14 cellular contexts compared by ENCODE assay signal in the genomic region with DNA sequence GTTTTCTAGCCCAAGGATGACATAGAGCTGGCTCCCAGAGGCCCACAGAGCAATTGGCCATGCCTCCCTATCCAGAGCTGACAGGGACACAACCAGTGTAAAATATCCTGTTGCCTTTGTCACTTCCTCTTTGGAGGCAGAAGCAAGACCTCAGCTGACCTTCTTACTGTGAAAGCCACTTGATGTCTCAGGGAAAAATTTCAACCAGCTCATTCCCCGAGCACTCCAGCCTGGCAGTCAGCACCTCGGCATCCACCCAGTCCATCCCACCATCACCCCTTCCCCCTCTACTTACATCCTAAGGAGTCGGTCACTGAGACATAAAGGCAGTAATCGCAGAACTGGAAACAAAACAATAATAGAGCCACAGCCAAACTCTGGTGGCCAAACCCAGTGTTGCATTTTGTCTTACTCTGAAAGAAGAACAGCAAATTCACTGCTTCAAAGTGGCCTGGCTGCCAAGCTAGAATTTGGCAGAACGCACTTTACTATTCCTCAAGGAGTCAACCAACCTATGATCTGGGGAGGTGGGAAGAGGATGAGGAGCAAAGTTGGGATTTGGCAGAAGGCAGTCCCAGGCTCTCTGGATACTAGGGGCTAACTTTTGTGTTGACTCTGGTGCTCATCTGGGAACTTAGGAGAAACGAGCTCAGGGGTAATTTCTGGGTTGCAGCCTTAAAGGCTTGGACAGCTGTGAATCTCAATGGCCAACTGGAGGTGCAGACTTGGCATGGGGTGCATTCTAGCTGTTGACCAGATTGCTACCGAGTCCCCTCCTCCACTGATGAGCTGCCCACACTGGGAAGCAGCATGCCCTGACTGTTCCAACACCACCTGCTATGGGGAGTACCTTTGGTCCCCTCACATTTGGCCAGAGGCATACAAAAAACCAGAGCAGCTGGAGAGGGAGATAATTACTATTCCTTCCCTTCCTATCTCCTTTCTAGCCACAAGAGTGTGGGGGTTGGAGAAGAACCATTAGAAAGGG. TPM values are rescaled to one million over a fixed set of nuclear protein-coding genes. Genes with fewer than 3 reads are reported as not detected.
A peak's percentile ranks its signal among the peaks of the same experiment; 100 is the strongest.
DNase-seq lines count a peak whose midpoint lies in the region; TF ChIP-seq lines count a peak whose summit lies in the region.
"Had no signal": no experiment of that assay in that cellular context is flagged by ENCODE, and none has a peak within 500 bp of the region (broad histone marks: within the 10 kb centered on the region; RNA-seq: fewer than 3 reads in every experiment).

No MANE protein-coding gene starts in this region.

- CTCF ChIA-PET in AG04449 (lab: Yijun Ruan, JAX), result interaction anchor here (1.0 to 13.7 kb wide), 17 partner anchors 10 to 270 kb away, joined by 3 to 272 read pairs (median 7); a partner anchor contains a TSS
- CTCF ChIA-PET in activated CD4-positive, alpha-beta memory T cell treated with anti-CD3 and anti-CD28 coated beads for 36 hours (lab: Charles Lee), result interaction anchor here (1.1 to 11.6 kb wide), 5 partner anchors 40 to 269 kb away, joined by 3 to 128 read pairs (median 6); a partner anchor contains a TSS

- H3K27me3 Mint-ChIP-seq in activated CD4-positive, alpha-beta memory T cell treated with anti-CD3 and anti-CD28 coated beads for 36 hours, result no peaks in the 10 kb centered on the region
- H3K27me3 Mint-ChIP-seq: CD4-positive, CD25-positive, alpha-beta regulatory T cell had no signal

- DNase-seq in AG04449 (ENCODE audit: low read depth, low spot score) (peak; percentile 67), amniotic stem cell (lab: John Stamatoyannopoulos, UW) (peak; percentile 10), iris pigment epithelial cell (ENCODE audit: low read depth) (peak; percentile 52), NCI-H2081 treated with DMSO at 0.1 percent for 48 hours (lab: John Stamatoyannopoulos, UW) (no peak), KG1 (lab: John Stamatoyannopoulos, UW) (no peak), NCI-H2171 treated with DMSO at 0.1 percent for 48 hours (lab: John Stamatoyannopoulos, UW) (no peak)
- DNase-seq in activated CD4-positive, alpha-beta memory T cell treated with anti-CD3 and anti-CD28 coated beads for 36 hours, result no peak
- DNase-seq: aorta; CD4-positive, CD25-positive, alpha-beta regulatory T cell; gastrocnemius medialis; NCI-H1092; Peyer's patch; testis had no signal

- TF ChIP-seq CTCF in AG04449 (IDR thresholded peaks at IDR 0.05; ENCODE audit: insufficient read depth, low read length, missing control alignments), result peak; percentile 9
- peak; percentile 24 for TF ChIP-seq CTCF in GM12873 (IDR thresholded peaks at IDR 0.05; ENCODE audit: insufficient read depth, low read depth, low read length, missing control alignments)

- peaks cover 35% of the 10 kb centered on the region for H3K36me3 Mint-ChIP-seq in activated CD4-positive, alpha-beta memory T cell treated with anti-CD3 and anti-CD28 coated beads for 36 hours

- H3K4me1 Mint-ChIP-seq in activated CD4-positive, alpha-beta memory T cell treated with anti-CD3 and anti-CD28 coated beads for 36 hours (ENCODE audit: low read depth), result peaks cover 3% of the 10 kb centered on the region

- no peaks in the 10 kb centered on the region for H3K9me3 Mint-ChIP-seq in activated CD4-positive, alpha-beta memory T cell treated with anti-CD3 and anti-CD28 coated beads for 36 hours
- H3K9me3 Mint-ChIP-seq: CD4-positive, CD25-positive, alpha-beta regulatory T cell had no signal

- no peak overlapping the region for H3K27ac Mint-ChIP-seq in activated CD4-positive, alpha-beta memory T cell treated with anti-CD3 and anti-CD28 coated beads for 36 hours

- H3K4me3 Mint-ChIP-seq in activated CD4-positive, alpha-beta memory T cell treated with anti-CD3 and anti-CD28 coated beads for 36 hours, result no peak overlapping the region

- H3K4me3 ChIP-seq in AG04449 (ENCODE audit: low read depth, low read length), result no peak overlapping the region
- H3K4me3 ChIP-seq: gastrocnemius medialis, Peyer's patch, testis had no signal

- intact Hi-C loops in activated CD4-positive, alpha-beta memory T cell treated with anti-CD3 and anti-CD28 coated beads for 36 hours (cut with micrococcal nuclease), result no loop called here

- POLR2A ChIA-PET in AG04449 (lab: Yijun Ruan, JAX), result interaction anchor here (1.0 kb wide), 2 partner anchors 12 to 89 kb away, joined by 3 read pairs; no protein-coding TSS in a partner anchor
- POLR2A ChIA-PET in activated CD4-positive, alpha-beta memory T cell treated with anti-CD3 and anti-CD28 coated beads for 36 hours (lab: Charles Lee), result interaction anchor here (1.8 kb wide), 1 partner anchor 12 kb away, joined by 4 read pairs; no protein-coding TSS in a partner anchor

RNA-seq across cellular contexts. Expression of a gene that starts 13.7 kb away (rescaled TPM):
- total RNA-seq in activated CD4-positive, alpha-beta memory T cell treated with anti-CD3 and anti-CD28 coated beads for 36 hours, result 1 to 10 TPM; 2.5 to 2.9 TPM
- total RNA-seq: Peyer's patch had no signal

Comparison
In these comparisons a context has a peak if more than half of its experiments do, and no peak if none do; other contexts are left out.
1. DNase-seq: peak in AG04449 (single experiment), amniotic stem cell (single experiment) and iris pigment epithelial cell (single experiment); none in activated CD4-positive, alpha-beta memory T cell treated with anti-CD3 and anti-CD28 coated beads for 36 hours (single experiment), NCI-H2081 treated with DMSO at 0.1 percent for 48 hours (single experiment), KG1 (single experiment) and NCI-H2171 treated with DMSO at 0.1 percent for 48 hours (single experiment).